ENCODE assay signal across 20 cellular contexts in the genomic region with DNA sequence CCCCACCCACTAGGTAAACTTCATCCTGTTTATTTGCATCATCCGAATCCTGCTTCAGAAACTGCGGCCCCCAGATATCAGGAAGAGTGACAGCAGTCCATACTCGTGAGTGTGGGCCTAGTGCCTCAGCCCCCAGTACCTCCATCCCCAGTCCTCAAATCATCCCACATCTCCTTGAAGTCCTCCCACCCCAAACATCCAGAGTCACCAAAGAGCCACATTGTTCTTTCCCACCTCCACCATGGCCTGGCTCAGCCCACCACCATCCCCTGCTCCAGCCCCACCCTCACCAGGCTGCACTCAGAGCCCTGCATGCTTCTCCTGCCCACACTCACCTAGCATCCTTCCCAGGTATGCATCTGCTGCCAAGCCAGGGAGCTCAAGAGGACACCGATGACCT. TPM values are rescaled to one million over a fixed set of nuclear protein-coding genes. Genes with fewer than 3 reads are reported as not detected.
A peak's percentile ranks its signal among the peaks of the same experiment; 100 is the strongest.
DNase-seq lines count a peak whose midpoint lies in the region; ATAC-seq and TF ChIP-seq lines count a peak whose summit lies in the region.
"Had no signal": no experiment of that assay in that cellular context is flagged by ENCODE, and none has a peak within 500 bp of the region (broad histone marks: within the 10 kb centered on the region; RNA-seq: fewer than 3 reads in every experiment).

No MANE protein-coding gene starts in this region.

- H3K27ac ChIP-seq in CD4-positive, CD25-positive, alpha-beta regulatory T cell (ENCODE audit: insufficient read depth, low read length, poor library complexity, severe bottlenecking): no peak overlapping the region
- no peak overlapping the region for H3K27ac ChIP-seq in CD8-positive, alpha-beta T cell (ENCODE audit: low read depth, low read length)
- H3K27ac ChIP-seq in caudate nucleus (ENCODE audit: low read depth, low read length) (peak overlapping the region; percentile 48), osteoblast (ENCODE audit: low read depth, low read length) (no peak overlapping the region)
- H3K27ac ChIP-seq: C4-2B had no signal

- no peak overlapping the region for H2AFZ ChIP-seq in osteoblast (ENCODE audit: low read length)

- no peak for DNase-seq in CD4-positive, CD25-positive, alpha-beta regulatory T cell
- no peak for DNase-seq in CD8-positive, alpha-beta T cell
- DNase-seq in caudate nucleus (lab: John Stamatoyannopoulos, UW) (peak in 1 of 61 donors; percentile 11), osteoblast (ENCODE audit: insufficient read length, low spot score, missing footprints) (peak; percentile 38)
- no peak for DNase-seq in effector CD8-positive, alpha-beta T cell (lab: John Stamatoyannopoulos, UW)
- DNase-seq in activated T-cell treated with anti-CD3 and anti-CD28 coated beads, Interleukin-2, amount 50 U/mL, for 1 hour: no peak
- DNase-seq in stimulated activated CD4-positive, alpha-beta T cell treated with anti-CD3 and anti-CD28 coated beads, Interleukin-4, amount 100 ng/mL, for 24 hours: no peak
- DNase-seq: Calu3; DMS53; EL; H7; KBM-7; NCI-H1105; NCI-H2081 treated with DMSO at 0.1 percent for 48 hours; NK-92 treated with Interleukin-12 subunit alpha and Interleukin-12 subunit beta, amount 100 ng/mL, for 24 hours had no signal

- ATAC-seq in CD4-positive, CD25-positive, alpha-beta regulatory T cell (ENCODE audit: low read depth in 2 of 2): no peak
- ATAC-seq in CD8-positive, alpha-beta T cell: no peak
- ATAC-seq: HepG2, Right ventricle myocardium inferior had no signal

- H4K20me1 ChIP-seq in osteoblast (ENCODE audit: insufficient read depth, low read length): no peaks in the 10 kb centered on the region

- no peaks in the 10 kb centered on the region for H3K27me3 ChIP-seq in CD4-positive, CD25-positive, alpha-beta regulatory T cell (ENCODE audit: control insufficient read depth, insufficient read depth, low read length)
- no peaks in the 10 kb centered on the region for H3K27me3 ChIP-seq in CD8-positive, alpha-beta T cell (ENCODE audit: insufficient read depth, low read length)
- no peaks in the 10 kb centered on the region for H3K27me3 ChIP-seq in osteoblast (ENCODE audit: insufficient read depth, low read length)

- peak overlapping the region in 2 of 3 donors; percentile 75 to 81 for H3K27ac Mint-ChIP-seq in CD4-positive, CD25-positive, alpha-beta regulatory T cell
- peak overlapping the region; percentile 62 for H3K27ac Mint-ChIP-seq in CD8-positive, alpha-beta T cell

- H3K4me1 ChIP-seq in CD4-positive, CD25-positive, alpha-beta regulatory T cell (ENCODE audit: control insufficient read depth, insufficient read depth, low read length, poor library complexity, severe bottlenecking): peaks cover 44% of the 10 kb centered on the region
- peaks cover 75% of the 10 kb centered on the region for H3K4me1 ChIP-seq in CD8-positive, alpha-beta T cell (ENCODE audit: insufficient read depth, low read length)
- no peaks in the 10 kb centered on the region for H3K4me1 ChIP-seq in osteoblast (ENCODE audit: insufficient read depth, low read length)

- peak overlapping the region in 2 of 4 donors; percentile 11 to 36 for H3K4me3 Mint-ChIP-seq in CD4-positive, CD25-positive, alpha-beta regulatory T cell
- no peak overlapping the region for H3K4me3 Mint-ChIP-seq in CD8-positive, alpha-beta T cell

- intact Hi-C loops in CD8-positive, alpha-beta T cell (cut with DNase I, micrococcal nuclease): no loop called here

- POLR2A ChIA-PET in CD8-positive, alpha-beta T cell (lab: Charles Lee): no interaction called here

- no peak overlapping the region for H3K4me2 ChIP-seq in osteoblast (ENCODE audit: insufficient read depth, low read length)

- no peaks in the 10 kb centered on the region for H3K79me2 ChIP-seq in osteoblast (ENCODE audit: insufficient read depth, low read length)

- peaks cover 0 to 74% (median 22%) of the 10 kb centered on the region in 4 donors for H3K4me1 Mint-ChIP-seq in CD4-positive, CD25-positive, alpha-beta regulatory T cell
- H3K4me1 Mint-ChIP-seq in CD8-positive, alpha-beta T cell (ENCODE audit: low read depth): peaks cover 76% of the 10 kb centered on the region

- H3K4me3 ChIP-seq in CD4-positive, CD25-positive, alpha-beta regulatory T cell (ENCODE audit: low read depth, low read length): no peak overlapping the region
- no peak overlapping the region for H3K4me3 ChIP-seq in CD8-positive, alpha-beta T cell (ENCODE audit: low read depth, low read length)
- H3K4me3 ChIP-seq in osteoblast (ENCODE audit: insufficient read depth, low read length): no peak overlapping the region

- no peaks in the 10 kb centered on the region for H3K9me3 Mint-ChIP-seq in CD4-positive, CD25-positive, alpha-beta regulatory T cell
- no peaks in the 10 kb centered on the region for H3K9me3 Mint-ChIP-seq in CD8-positive, alpha-beta T cell

- H3K9me3 ChIP-seq in CD4-positive, CD25-positive, alpha-beta regulatory T cell (ENCODE audit: control insufficient read depth in 2 of 2, low read length in 2 of 2): no peaks in the 10 kb centered on the region
- no peaks in the 10 kb centered on the region for H3K9me3 ChIP-seq in CD8-positive, alpha-beta T cell (ENCODE audit: low read length)
- no peaks in the 10 kb centered on the region for H3K9me3 ChIP-seq in osteoblast (ENCODE audit: low read depth, low read length)

- H3K36me3 Mint-ChIP-seq in CD4-positive, CD25-positive, alpha-beta regulatory T cell: peaks cover 28% of the 10 kb centered on the region
- H3K36me3 Mint-ChIP-seq in CD8-positive, alpha-beta T cell: peaks cover 36% of the 10 kb centered on the region

- H3K36me3 ChIP-seq in CD4-positive, CD25-positive, alpha-beta regulatory T cell (ENCODE audit: control insufficient read depth, insufficient read depth, low read length): peaks cover 4% of the 10 kb centered on the region
- H3K36me3 ChIP-seq in CD8-positive, alpha-beta T cell (ENCODE audit: insufficient read depth, low read length): peaks cover 5% of the 10 kb centered on the region
- H3K36me3 ChIP-seq in osteoblast (ENCODE audit: insufficient read depth, low read length): no peaks in the 10 kb centered on the region

- TF ChIP-seq CTCF in CD8-positive, alpha-beta T cell (IDR thresholded peaks at IDR 0.05): no peak
- TF ChIP-seq CTCF in osteoblast (IDR thresholded peaks at IDR 0.05; ENCODE audit: extremely low read depth, low read depth, low read length): no peak

- CTCF ChIA-PET in CD8-positive, alpha-beta T cell (lab: Charles Lee): interaction anchor here (1.0 to 25.4 kb wide), 3 partner anchors 15 to 25 kb away, joined by 5 to 556 read pairs (median 105); a partner anchor contains a TSS

- no peaks in the 10 kb centered on the region for H3K27me3 Mint-ChIP-seq in CD4-positive, CD25-positive, alpha-beta regulatory T cell
- no peaks in the 10 kb centered on the region for H3K27me3 Mint-ChIP-seq in CD8-positive, alpha-beta T cell (ENCODE audit: low read depth)

RNA-seq across cellular contexts. Expression of a gene that starts 29.8 kb away (rescaled TPM):
- 31.2 TPM for total RNA-seq in CD4-positive, CD25-positive, alpha-beta regulatory T cell
- polyA plus RNA-seq in CD4-positive, CD25-positive, alpha-beta regulatory T cell: 10 to 100 TPM in 1 of 4 donors, 1 to 10 TPM in 3; 5.0 to 10.7 (median 8.1) TPM
- total RNA-seq in CD8-positive, alpha-beta T cell: 10 to 100 TPM; 31.2 to 34.3 TPM
- total RNA-seq in osteoblast: not detected in 2 replicates
- total RNA-seq: NCI-H460, OCI-LY7 had no signal

RNA-seq across cellular contexts. Expression of a gene that starts 49.5 kb away (rescaled TPM):
- 72.0 TPM for total RNA-seq in CD4-positive, CD25-positive, alpha-beta regulatory T cell
- 10 to 100 TPM; 40.9 to 53.9 (median 51.4) TPM for polyA plus RNA-seq in CD4-positive, CD25-positive, alpha-beta regulatory T cell
- total RNA-seq in CD8-positive, alpha-beta T cell: 10 to 100 TPM; 71.3 to 75.2 TPM
- total RNA-seq in osteoblast: 60.1 and 62.2 TPM in 2 replicates

RNA-seq across cellular contexts. Expression of a gene that starts 58.4 kb away (rescaled TPM):
- 52.7 TPM for total RNA-seq in CD4-positive, CD25-positive, alpha-beta regulatory T cell
- 100 to 1,000 TPM; 129 to 153 (median 142) TPM for polyA plus RNA-seq in CD4-positive, CD25-positive, alpha-beta regulatory T cell
- 10 to 100 TPM; 55.5 to 59.8 TPM for total RNA-seq in CD8-positive, alpha-beta T cell
- total RNA-seq in osteoblast: 11.6 and 12.7 TPM in 2 replicates

Comparison
In these comparisons a context has a peak if more than half of its experiments do, and no peak if none do; other contexts are left out.
1. RNA of a gene that starts 29.8 kb away (total RNA-seq): 31.2 to 34.3 TPM in CD8-positive, alpha-beta T cell and 31.2 TPM in CD4-positive, CD25-positive, alpha-beta regulatory T cell (single experiment); not detected in osteoblast; every median in the first group is over 10 times any median in the second.